In genomic region chr18:76395609-76396008, GRCh38 we compare ENCODE assay signal across 13 cellular contexts.
"Had no signal": no experiment of that assay in that cellular context is flagged by ENCODE, and none has a peak within 500 bp of the region (broad histone marks: within the 10 kb centered on the region; RNA-seq: fewer than 3 reads in every experiment).

No MANE protein-coding gene starts in this region.

- H3K4me3 ChIP-seq: dorsolateral prefrontal cortex, psoas muscle, right lobe of liver, upper lobe of right lung had no signal

- ATAC-seq: activated CD4-positive, CD25-positive, alpha-beta regulatory T cell treated with anti-CD3 and anti-CD28 coated beads, Interleukin-2, amount 50 U/mL, for 24 hours; psoas muscle; upper lobe of right lung had no signal

- H3K27ac Mint-ChIP-seq: activated naive CD8-positive, alpha-beta T cell treated with anti-CD3 and anti-CD28 coated beads, Interleukin-2, amount 10 ng/mL, durations not matched to agents 7 days and 5 days; T-helper 1 cell treated with Interleukin-12 subunit alpha and Interleukin-12 subunit beta and Interleukin-4 antibody, amounts not matched to agents 30 μg/mL and 1 μg/mL, for 36 hours had no signal

- H3K36me3 ChIP-seq: right lobe of liver, upper lobe of right lung had no signal

- H3K27me3 ChIP-seq: dorsolateral prefrontal cortex, right lobe of liver, upper lobe of right lung had no signal

- H3K9me3 ChIP-seq: psoas muscle, right lobe of liver, upper lobe of right lung had no signal

- H3K36me3 Mint-ChIP-seq: activated naive CD8-positive, alpha-beta T cell treated with anti-CD3 and anti-CD28 coated beads, Interleukin-2, amount 10 ng/mL, durations not matched to agents 7 days and 5 days; natural killer cell treated with Interleukin-12 subunit alpha and Interleukin-12 subunit beta and Interleukin-15 and Interleukin-18, amount 100 ng/mL, for 72 hours had no signal

- H3K4me3 Mint-ChIP-seq: activated naive CD8-positive, alpha-beta T cell treated with anti-CD3 and anti-CD28 coated beads, Interleukin-2, amount 10 ng/mL, durations not matched to agents 7 days and 5 days; immature natural killer cell; natural killer cell treated with Interleukin-12 subunit alpha and Interleukin-12 subunit beta and Interleukin-15 and Interleukin-18, amount 100 ng/mL, for 72 hours; T-helper 1 cell treated with Interleukin-12 subunit alpha and Interleukin-12 subunit beta and Interleukin-4 antibody, amounts not matched to agents 30 μg/mL and 1 μg/mL, for 36 hours had no signal

- H3K27me3 Mint-ChIP-seq: natural killer cell treated with Interleukin-12 subunit alpha and Interleukin-12 subunit beta and Interleukin-15 and Interleukin-18, amount 100 ng/mL, for 72 hours had no signal

- H3K9me3 Mint-ChIP-seq: activated naive CD8-positive, alpha-beta T cell treated with anti-CD3 and anti-CD28 coated beads, Interleukin-2, amount 10 ng/mL, durations not matched to agents 7 days and 5 days; immature natural killer cell; natural killer cell treated with Interleukin-12 subunit alpha and Interleukin-12 subunit beta and Interleukin-15 and Interleukin-18, amount 100 ng/mL, for 72 hours; T-helper 1 cell treated with Interleukin-12 subunit alpha and Interleukin-12 subunit beta and Interleukin-4 antibody, amounts not matched to agents 30 μg/mL and 1 μg/mL, for 36 hours had no signal

- H3K27ac ChIP-seq: dorsolateral prefrontal cortex, psoas muscle, right lobe of liver, upper lobe of right lung had no signal

- DNase-seq: activated CD4-positive, alpha-beta T cell treated with anti-CD3 and anti-CD28 coated beads, Interleukin-2, amount 50 U/mL, for 48 hours; activated naive CD8-positive, alpha-beta T cell treated with anti-CD3 and anti-CD28 coated beads, Interleukin-2, amount 10 ng/mL, durations not matched to agents 7 days and 5 days; aorta; dorsolateral prefrontal cortex; immature natural killer cell; psoas muscle; right lobe of liver; stimulated activated CD4-positive, alpha-beta T cell treated with anti-CD3 and anti-CD28 coated beads, Interleukin-2, amount 100 ng/mL, for 24 hours; stimulated activated naive CD4-positive, alpha-beta T cell; upper lobe of right lung had no signal
